8 cellular contexts compared by ENCODE assay signal in the genomic region with DNA sequence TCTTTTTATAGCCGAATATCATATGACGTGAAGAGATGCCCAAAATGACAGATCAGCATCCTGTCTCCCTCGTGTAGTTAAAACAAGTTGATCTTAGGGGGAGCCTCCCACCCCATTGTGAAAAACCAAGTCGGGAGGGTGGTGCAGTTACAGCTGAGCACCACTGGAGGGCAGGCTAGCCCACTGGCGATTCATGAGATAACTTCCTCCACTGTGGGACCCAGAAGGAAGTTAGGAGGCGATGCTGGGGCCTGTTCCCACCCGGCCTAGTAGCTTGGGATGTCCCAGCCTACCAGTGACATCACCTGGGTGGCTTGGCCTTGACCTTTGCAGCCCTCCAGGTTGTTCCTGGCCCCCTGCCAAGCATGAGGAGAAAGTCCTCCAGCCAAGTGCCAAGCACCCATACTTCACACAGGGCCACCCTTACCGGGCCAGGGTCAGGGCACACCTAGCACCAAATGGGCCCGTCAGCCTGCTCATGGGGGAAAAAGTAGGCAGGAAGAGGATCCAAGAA. TPM values are rescaled to one million over a fixed set of nuclear protein-coding genes. Genes with fewer than 3 reads are reported as not detected.
DNase-seq lines count a peak whose midpoint lies in the region; ATAC-seq and TF ChIP-seq lines count a peak whose summit lies in the region.

No MANE protein-coding gene starts in this region.

- H4K8ac ChIP-seq in IMR-90 (ENCODE audit: low read depth in 2 of 2, low read length in 2 of 2) (peak overlapping the region in 1 of 2 experiments; percentile 71; a peak in 2 of 4 replicates), trophoblast cell (ENCODE audit: low read depth, low read length) (no peak overlapping the region)

- H3K4me1 ChIP-seq in IMR-90 (ENCODE audit: control insufficient read depth, insufficient read depth, low read length) = no peaks in the 10 kb centered on the region
- no peaks in the 10 kb centered on the region for H3K4me1 ChIP-seq in trophoblast cell (ENCODE audit: control insufficient read depth in 1 of 2, insufficient read depth in 2 of 2, low read length in 2 of 2)
- peaks cover 9% of the 10 kb centered on the region for H3K4me1 ChIP-seq in upper lobe of right lung

- TF ChIP-seq RAD21 in IMR-90 (IDR thresholded peaks at IDR 0.05; ENCODE audit: low read length) = peak; percentile 91

- dilution Hi-C loops in IMR-90 (cut with HindIII; ENCODE audit: low sequenced_read_pairs, unreplicated experiment) = no loop called here

- H3K4me3 Mint-ChIP-seq in activated naive CD4-positive, alpha-beta T cell treated with anti-CD3 and anti-CD28 coated beads for 36 hours = no peak overlapping the region

- H3K18ac ChIP-seq in IMR-90 (ENCODE audit: low read depth, low read length) (no peak overlapping the region), trophoblast cell (ENCODE audit: low read length) (no peak overlapping the region)

- H3K79me2 ChIP-seq in trophoblast cell (ENCODE audit: control insufficient read depth, insufficient read depth, low read length, poor library complexity) = no peaks in the 10 kb centered on the region

- no peak overlapping the region for H3K56ac ChIP-seq in IMR-90 (ENCODE audit: extremely low read depth, insufficient read depth, low read length)

- no peak overlapping the region for H3K23ac ChIP-seq in IMR-90 (ENCODE audit: low read depth, low read length)
- no peak overlapping the region for H3K23ac ChIP-seq in trophoblast cell (ENCODE audit: low read length)

- H3K9me1 ChIP-seq in IMR-90 (ENCODE audit: insufficient read depth, low read length) = no peaks in the 10 kb centered on the region

- BruUV-seq in IMR-90 (replicated peaks; lab: Mats Ljungman, UMichigan) = no TSS peak

- H3K27me3 ChIP-seq in IMR-90 (ENCODE audit: control insufficient read depth, insufficient read depth, low read length) = peaks cover 9% of the 10 kb centered on the region; the same call in 1 of the 2 replicates
- H3K27me3 ChIP-seq in trophoblast cell (ENCODE audit: insufficient read depth, low read length) = no peaks in the 10 kb centered on the region
- no peaks in the 10 kb centered on the region for H3K27me3 ChIP-seq in upper lobe of right lung

- H3K27ac ChIP-seq in IMR-90 (ENCODE audit: insufficient read depth, low read length) (no peak overlapping the region), trophoblast cell (ENCODE audit: low read depth, low read length) (no peak overlapping the region), upper lobe of right lung (peak overlapping the region; percentile 3)

- H3K4me2 ChIP-seq in IMR-90 (ENCODE audit: low read depth, low read length) (no peak overlapping the region), trophoblast cell (ENCODE audit: low read length) (no peak overlapping the region)

- H2BK120ac ChIP-seq in IMR-90 (ENCODE audit: low read depth, low read length) = no peak overlapping the region
- no peak overlapping the region for H2BK120ac ChIP-seq in trophoblast cell (ENCODE audit: insufficient read depth, low read length, poor library complexity)

- peak; percentile 92 for TF ChIP-seq CTCF in IMR-90 (conservative IDR thresholded peaks at IDR 0.05; ENCODE audit: low read depth, low read length)
- TF ChIP-seq CTCF in upper lobe of right lung (IDR thresholded peaks at IDR 0.05) = peak; percentile 99

- H2BK15ac ChIP-seq in IMR-90 (ENCODE audit: low read depth, low read length) = no peak overlapping the region

- POLR2A ChIA-PET in IMR-90 (lab: Charles Lee; ENCODE audit: unreplicated experiment) = no interaction called here

- H4K20me1 ChIP-seq in IMR-90 (ENCODE audit: insufficient read depth, low read length) = no peaks in the 10 kb centered on the region

- no peaks in the 10 kb centered on the region for H3K79me1 ChIP-seq in IMR-90 (ENCODE audit: low read depth in 1 of 2, low read length in 2 of 2)
- H3K79me1 ChIP-seq in trophoblast cell (ENCODE audit: low read length) = no peaks in the 10 kb centered on the region

- peak; percentile 96 for ATAC-seq in IMR-90 (ENCODE audit: low read depth)
- ATAC-seq in upper lobe of right lung = peak; percentile 96

- H3K14ac ChIP-seq in IMR-90 (replicated peaks; ENCODE audit: low read depth, low read length) (no peak overlapping the region), trophoblast cell (ENCODE audit: low read length) (no peak overlapping the region)

- H3K9ac ChIP-seq in IMR-90 (ENCODE audit: low read depth, low read length) = no peak overlapping the region
- H3K9ac ChIP-seq in trophoblast cell (ENCODE audit: low read length) = no peak overlapping the region

- H3K4me1 Mint-ChIP-seq in activated naive CD4-positive, alpha-beta T cell treated with anti-CD3 and anti-CD28 coated beads for 36 hours (ENCODE audit: low read depth) = peaks cover 9% of the 10 kb centered on the region

- WGBS in IMR-90 (ENCODE audit: extremely low coverage in 2 of 2, insufficient read length in 1 of 2), 2 experiments = 0% methylated on average over 3 of the region's 9 CpGs; no CpG with 5 or more reads in 1 of the 2 experiments
- no CpG with 5 or more reads among the region's 9 CpGs for WGBS in trophoblast cell (ENCODE audit: extremely low coverage, insufficient coverage, insufficient read length)

- H3K27me3 Mint-ChIP-seq in activated naive CD4-positive, alpha-beta T cell treated with anti-CD3 and anti-CD28 coated beads for 36 hours (ENCODE audit: low read depth) = no peaks in the 10 kb centered on the region

- no peak overlapping the region for H2BK12ac ChIP-seq in trophoblast cell (ENCODE audit: low read length)

- H3K9me3 Mint-ChIP-seq in activated naive CD4-positive, alpha-beta T cell treated with anti-CD3 and anti-CD28 coated beads for 36 hours = no peaks in the 10 kb centered on the region

- H2BK5ac ChIP-seq in IMR-90 (ENCODE audit: low read depth, low read length, poor library complexity, severe bottlenecking) (no peak overlapping the region), trophoblast cell (ENCODE audit: low read depth, low read length, poor library complexity) (no peak overlapping the region)

- TF ChIP-seq POLR2A in IMR-90 (IDR thresholded peaks at IDR 0.05; ENCODE audit: low read depth, low read length) = no peak

- no peak overlapping the region for H2AK5ac ChIP-seq in IMR-90 (ENCODE audit: low read depth, low read length)
- H2AK5ac ChIP-seq in trophoblast cell (ENCODE audit: low read length) = no peak overlapping the region

- H3K36me3 Mint-ChIP-seq in activated naive CD4-positive, alpha-beta T cell treated with anti-CD3 and anti-CD28 coated beads for 36 hours (ENCODE audit: low read depth) = no peaks in the 10 kb centered on the region

- H3K4ac ChIP-seq in IMR-90 (ENCODE audit: low read depth, low read length) (no peak overlapping the region), trophoblast cell (ENCODE audit: low read depth, low read length) (no peak overlapping the region)

- in situ Hi-C loops in IMR-90 (cut with MboI; ENCODE audit: low sequenced_read_pairs) = loop anchor here (10.0 kb wide), 2 partner anchors 210 to 330 kb away; no protein-coding TSS in a partner anchor

- peak overlapping the region; percentile 3 for H2AK9ac ChIP-seq in IMR-90 (replicated peaks; ENCODE audit: low read depth, low read length, poor library complexity)

- H3K36me3 ChIP-seq in IMR-90 (ENCODE audit: control insufficient read depth, insufficient read depth, low read length) (peaks cover 3% of the 10 kb centered on the region), trophoblast cell (ENCODE audit: control insufficient read depth in 1 of 2, insufficient read depth in 2 of 2, low read length in 2 of 2) (no peaks in the 10 kb centered on the region), upper lobe of right lung (no peaks in the 10 kb centered on the region)

- H3K27ac Mint-ChIP-seq in activated naive CD4-positive, alpha-beta T cell treated with anti-CD3 and anti-CD28 coated beads for 36 hours = peak overlapping the region; percentile 73

- peak overlapping the region; percentile 31; the same call in 1 of the 2 replicates for H4K5ac ChIP-seq in IMR-90 (ENCODE audit: low read depth, low read length)

- DNase-seq in NCI-H2029 (lab: John Stamatoyannopoulos, UW) (peak; percentile 6), NCI-H2029 treated with DMSO at 0.1 percent for 48 hours (lab: John Stamatoyannopoulos, UW) (no peak), IMR-90 (peak; percentile 68), SK-N-DZ (ENCODE audit: low spot score) (peak; percentile 77), glomerular visceral epithelial cell (ENCODE audit: extremely low spot score) (peak; percentile 69), trophoblast cell (peak; percentile 56 to 80), upper lobe of right lung (peak; percentile 84)
- DNase-seq in activated naive CD4-positive, alpha-beta T cell treated with anti-CD3 and anti-CD28 coated beads for 36 hours = peak; percentile 86

- H2BK20ac ChIP-seq in IMR-90 (ENCODE audit: low read depth, low read length) = no peak overlapping the region

- intact Hi-C loops in IMR-90 (cut with micrococcal nuclease) = loop anchor here (1.0 to 5.0 kb wide), 4 partner anchors 84 to 333 kb away; partner anchors contain the start of gene ARL2BP
- intact Hi-C loops in activated naive CD4-positive, alpha-beta T cell treated with anti-CD3 and anti-CD28 coated beads for 36 hours (cut with micrococcal nuclease) = loop anchor here (1.0 to 2.0 kb wide), 4 partner anchors 84 to 333 kb away; partner anchors contain the start of gene ARL2BP
- intact Hi-C loops in upper lobe of right lung (cut with DNase I) = no loop called here

- H4K91ac ChIP-seq in IMR-90 (ENCODE audit: insufficient read depth, low read depth, low read length) (no peak overlapping the region), trophoblast cell (ENCODE audit: low read depth, low read length) (no peak overlapping the region)

- H3K4me3 ChIP-seq in IMR-90 (ENCODE audit: insufficient read depth, low read depth, low read length) = no peak overlapping the region
- H3K4me3 ChIP-seq in trophoblast cell (ENCODE audit: low read depth, low read length) = no peak overlapping the region
- H3K4me3 ChIP-seq in upper lobe of right lung = no peak overlapping the region

- H3K9me3 ChIP-seq in IMR-90 (ENCODE audit: control insufficient read depth, insufficient read depth, low read length) (no peaks in the 10 kb centered on the region), trophoblast cell (ENCODE audit: insufficient read depth, low read depth, low read length) (peaks cover 1% of the 10 kb centered on the region), upper lobe of right lung (no peaks in the 10 kb centered on the region)

- H2AFZ ChIP-seq in IMR-90 (replicated peaks; ENCODE audit: low read length, poor library complexity) = peak overlapping the region; percentile 76
- no peak overlapping the region for H2AFZ ChIP-seq in trophoblast cell (ENCODE audit: insufficient read depth, low read length, poor library complexity)

- CTCF ChIA-PET in IMR-90 (lab: Yijun Ruan, JAX) = interaction anchor here (0.6 to 1.3 kb wide), 8 partner anchors 9 to 333 kb away, joined by 3 to 7 read pairs (median 4); partner anchors contain the start of gene NLRC5
- CTCF ChIA-PET in activated naive CD4-positive, alpha-beta T cell treated with anti-CD3 and anti-CD28 coated beads for 36 hours (lab: Charles Lee) = interaction anchor here (0.6 to 3.8 kb wide), 35 partner anchors 9 to 389 kb away, joined by 3 to 20 read pairs (median 4); partner anchors contain the start of gene CPNE2

- H4K12ac ChIP-seq in trophoblast cell (ENCODE audit: low read depth, low read length) = no peak overlapping the region

RNA-seq across cellular contexts. Expression of gene CPNE2, which starts 8.1 kb away (rescaled TPM):
- total RNA-seq in IMR-90 (2012; rRNA removed) (9.2 and 15.4 TPM in 2 replicates), upper lobe of right lung (64.5 TPM)
- 48.0 and 50.3 TPM in 2 replicates for polyA plus RNA-seq in IMR-90 (2012; rRNA removed)
- 23.4 and 53.6 TPM in 2 replicates for polyA plus RNA-seq in IMR-90 (2012; cell fraction: cytosol; rRNA removed)
- 22.4 and 40.8 TPM in 2 replicates for polyA plus RNA-seq in IMR-90 (2012; cell fraction: nucleus; rRNA removed; ENCODE audit: low replicate concordance)
- 44.8 and 47.5 TPM in 2 replicates for polyA plus RNA-seq in SK-N-DZ (2014; cell fraction: cytosol; rRNA removed)
- polyA plus RNA-seq in SK-N-DZ (2014; cell fraction: nucleus; rRNA removed) = 25.9 and 29.3 TPM in 2 replicates
- total RNA-seq in activated naive CD4-positive, alpha-beta T cell treated with anti-CD3 and anti-CD28 coated beads for 36 hours = 1 to 10 TPM; 5.1 TPM
- polyA plus RNA-seq in trophoblast cell (2013) = 76.8 and 79.1 TPM in 2 replicates
